ENCODE assay signal across 2 cellular contexts in the genomic region with DNA sequence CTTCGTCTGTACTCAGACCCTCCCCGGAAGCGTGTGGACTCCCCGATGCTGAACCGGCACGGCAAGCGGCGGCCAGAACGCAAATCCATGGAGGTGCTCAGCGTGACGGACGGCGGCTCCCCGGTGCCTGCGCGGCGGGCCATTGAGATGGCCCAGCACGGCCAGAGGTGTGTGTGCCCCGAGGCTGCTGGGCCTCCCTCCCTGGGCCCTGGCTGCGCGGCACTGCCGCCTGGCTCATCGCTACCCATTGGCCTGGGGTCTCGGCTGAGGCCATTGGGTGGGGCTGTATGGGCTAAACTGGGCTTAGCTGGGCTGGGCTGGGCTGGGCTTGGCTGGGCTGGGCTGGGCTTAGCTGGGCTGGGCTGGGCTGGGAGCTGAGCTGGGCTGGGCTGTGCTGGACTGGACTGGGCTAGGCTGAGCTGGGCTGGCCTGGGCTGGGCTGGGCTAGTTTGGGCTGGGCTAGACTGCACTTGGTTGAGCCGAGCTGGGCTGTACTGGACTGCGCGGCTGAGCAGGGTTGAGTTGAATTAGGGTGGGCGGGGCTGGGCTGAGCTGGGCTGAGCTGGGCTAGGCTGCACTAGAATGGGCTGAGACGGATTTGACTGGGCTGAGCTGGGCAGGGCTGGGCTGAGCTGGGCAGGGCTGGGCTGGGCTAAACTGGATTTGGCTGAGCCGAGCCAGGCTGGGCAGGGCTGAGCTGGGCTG.
TF ChIP-seq lines count a peak whose summit lies in the region.

No MANE protein-coding gene starts in this region.

TF ChIP-seq in SK-N-SH treated with all-trans-retinoic acid at 6 μM for 48 hours, 23 proteins besides CTCF, POLR2A, EP300 and RAD21:
- TF ChIP-seq CSDC2 (CRISPR knock-in tag; IDR thresholded peaks at IDR 0.05) (no peak), PPARA (CRISPR knock-in tag; IDR thresholded peaks at IDR 0.05; ENCODE audit: borderline replicate concordance) (no peak), ESRRG (CRISPR knock-in tag; IDR thresholded peaks at IDR 0.05) (no peak)
TF ChIP-seq in SK-N-SH treated with all-trans-retinoic acid at 6 μM for 48 hours: peak in this region for 0.

TF ChIP-seq in SK-N-SH, 30 proteins besides CTCF, POLR2A, EP300 and RAD21:
- no peak for TF ChIP-seq MXI1 (IDR thresholded peaks at IDR 0.05; ENCODE audit: low read depth, low read length)
- no peak for TF ChIP-seq YY1 (IDR thresholded peaks at IDR 0.05; ENCODE audit: low read depth)
- TF ChIP-seq, protein P1, sequence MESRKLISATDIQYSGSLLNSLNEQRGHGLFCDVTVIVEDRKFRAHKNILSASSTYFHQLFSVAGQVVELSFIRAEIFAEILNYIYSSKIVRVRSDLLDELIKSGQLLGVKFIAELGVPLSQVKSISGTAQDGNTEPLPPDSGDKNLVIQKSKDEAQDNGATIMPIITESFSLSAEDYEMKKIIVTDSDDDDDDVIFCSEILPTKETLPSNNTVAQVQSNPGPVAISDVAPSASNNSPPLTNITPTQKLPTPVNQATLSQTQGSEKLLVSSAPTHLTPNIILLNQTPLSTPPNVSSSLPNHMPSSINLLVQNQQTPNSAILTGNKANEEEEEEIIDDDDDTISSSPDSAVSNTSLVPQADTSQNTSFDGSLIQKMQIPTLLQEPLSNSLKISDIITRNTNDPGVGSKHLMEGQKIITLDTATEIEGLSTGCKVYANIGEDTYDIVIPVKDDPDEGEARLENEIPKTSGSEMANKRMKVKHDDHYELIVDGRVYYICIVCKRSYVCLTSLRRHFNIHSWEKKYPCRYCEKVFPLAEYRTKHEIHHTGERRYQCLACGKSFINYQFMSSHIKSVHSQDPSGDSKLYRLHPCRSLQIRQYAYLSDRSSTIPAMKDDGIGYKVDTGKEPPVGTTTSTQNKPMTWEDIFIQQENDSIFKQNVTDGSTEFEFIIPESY (IDR thresholded peaks at IDR 0.05; ENCODE audit: borderline replicate concordance, low read depth), result no peak
